1 cellular context compared by ENCODE assay signal in genomic region chr9:94030318-94031179, GRCh38.
TF ChIP-seq lines count a peak whose summit lies in the region.

No MANE protein-coding gene starts in this region.

TF ChIP-seq in HepG2, 621 proteins besides CTCF, POLR2A, EP300 and RAD21 (continued from another document and continues in another):
- 0 out of 2 replicates have a peak, but pooled peaks have one; percentile 43 for TF ChIP-seq ZBTB49 (CRISPR knock-in tag; IDR thresholded peaks at IDR 0.05; ENCODE audit: borderline replicate concordance)
- peak; percentile 44; the same call in 1 of the 2 replicates for TF ChIP-seq ZNF646 (CRISPR knock-in tag; IDR thresholded peaks at IDR 0.05)
- no peak for TF ChIP-seq ZNF484 (CRISPR knock-in tag; IDR thresholded peaks at IDR 0.05; ENCODE audit: borderline replicate concordance, low read depth)
- TF ChIP-seq MXD4 (CRISPR knock-in tag; IDR thresholded peaks at IDR 0.05), result peak; percentile 54; the same call in 1 of the 2 replicates
- no peak for TF ChIP-seq SNAPC4 (CRISPR knock-in tag; IDR thresholded peaks at IDR 0.05)
- no peak; the same call in 1 of the 2 replicates for TF ChIP-seq JDP2 (CRISPR knock-in tag; IDR thresholded peaks at IDR 0.05; ENCODE audit: borderline replicate concordance)
- TF ChIP-seq HES4 (CRISPR knock-in tag; IDR thresholded peaks at IDR 0.05; ENCODE audit: borderline replicate concordance), result peak; percentile 89
- peak; percentile 85 for TF ChIP-seq NKX3-1 (CRISPR knock-in tag; IDR thresholded peaks at IDR 0.05)
- TF ChIP-seq SUZ12 (IDR thresholded peaks at IDR 0.05; ENCODE audit: low read depth, low read length), result no peak
- TF ChIP-seq ZNF572 (CRISPR knock-in tag; IDR thresholded peaks at IDR 0.05), result no peak
- TF ChIP-seq ZBTB7A (CRISPR knock-in tag; IDR thresholded peaks at IDR 0.05), result peak; percentile 75; the same call in 1 of the 2 replicates
- TF ChIP-seq AHR (CRISPR knock-in tag; IDR thresholded peaks at IDR 0.05), result peak; percentile 84; the same call in 1 of the 2 replicates
- TF ChIP-seq ZEB1 (IDR thresholded peaks at IDR 0.05; ENCODE audit: insufficient replicate concordance, low read depth), result no peak
- peak; percentile 70; the same call in 1 of the 2 replicates for TF ChIP-seq ZNF430 (CRISPR knock-in tag; IDR thresholded peaks at IDR 0.05)
- TF ChIP-seq MXD1 (CRISPR knock-in tag; IDR thresholded peaks at IDR 0.05), result peak; percentile 92
- TF ChIP-seq ZNF790 (CRISPR knock-in tag; IDR thresholded peaks at IDR 0.05; ENCODE audit: borderline replicate concordance), result peak; percentile 98
- TF ChIP-seq TRAFD1 (CRISPR knock-in tag; IDR thresholded peaks at IDR 0.05; ENCODE audit: borderline replicate concordance), result no peak
- TF ChIP-seq HMG20B (CRISPR knock-in tag; conservative IDR thresholded peaks at IDR 0.05), result no peak
- peak; percentile 82; the same call in 1 of the 2 replicates for TF ChIP-seq MEIS2 (CRISPR knock-in tag; IDR thresholded peaks at IDR 0.05)
- no peak; the same call in 1 of the 2 replicates for TF ChIP-seq MTA1 (CRISPR knock-in tag; IDR thresholded peaks at IDR 0.05; ENCODE audit: borderline replicate concordance)
- no peak for TF ChIP-seq TCF7 (IDR thresholded peaks at IDR 0.05; ENCODE audit: low read depth)
- no peak for TF ChIP-seq NONO (IDR thresholded peaks at IDR 0.05)
- peak; percentile 75 for TF ChIP-seq NONO (CRISPR knock-in tag; conservative IDR thresholded peaks at IDR 0.05)
- no peak for TF ChIP-seq CHD2 (IDR thresholded peaks at IDR 0.05; ENCODE audit: low read depth, low read length)
- TF ChIP-seq NFE2L1 (CRISPR knock-in tag; IDR thresholded peaks at IDR 0.05; ENCODE audit: borderline replicate concordance), result no peak
- TF ChIP-seq ZNF652 (CRISPR knock-in tag; IDR thresholded peaks at IDR 0.05; ENCODE audit: borderline replicate concordance, low read depth), result no peak
- no peak for TF ChIP-seq GPBP1L1 (CRISPR knock-in tag; IDR thresholded peaks at IDR 0.05)
- peak; percentile 93 for TF ChIP-seq HOXA3 (CRISPR knock-in tag; IDR thresholded peaks at IDR 0.05)
- TF ChIP-seq ATF1 (CRISPR knock-in tag; IDR thresholded peaks at IDR 0.05), result no peak
- peak; percentile 56; the same call in 1 of the 2 replicates for TF ChIP-seq SMYD3 (CRISPR knock-in tag; IDR thresholded peaks at IDR 0.05)
- TF ChIP-seq MAZ (IDR thresholded peaks at IDR 0.05; ENCODE audit: borderline replicate concordance, low read depth, low read length), result no peak
- TF ChIP-seq MAZ (CRISPR knock-in tag; IDR thresholded peaks at IDR 0.05; ENCODE audit: low read depth), result peak; percentile 84; the same call in 1 of the 2 replicates
- no peak for TF ChIP-seq WIZ (CRISPR knock-in tag; IDR thresholded peaks at IDR 0.05)
- TF ChIP-seq ELF3 (CRISPR knock-in tag; IDR thresholded peaks at IDR 0.05), result 0 out of 2 replicates have a peak, but pooled peaks have one; percentile 35
- no peak for TF ChIP-seq YEATS2 (CRISPR knock-in tag; IDR thresholded peaks at IDR 0.05; ENCODE audit: borderline replicate concordance)
- TF ChIP-seq ZNF276 (CRISPR knock-in tag; IDR thresholded peaks at IDR 0.05; ENCODE audit: low read depth), result no peak
- peak; percentile 28; the same call in 1 of the 2 replicates for TF ChIP-seq ZNF788 (CRISPR knock-in tag; IDR thresholded peaks at IDR 0.05; ENCODE audit: borderline replicate concordance)
- no peak for TF ChIP-seq MTA3 (CRISPR knock-in tag; IDR thresholded peaks at IDR 0.05)
- TF ChIP-seq MIER2 (CRISPR knock-in tag; IDR thresholded peaks at IDR 0.05), result no peak
- no peak for TF ChIP-seq HNRNPL (IDR thresholded peaks at IDR 0.05; ENCODE audit: low read depth, low read length)
